7 cellular contexts compared by ENCODE assay signal in genomic region chr7:4641667-4642467, GRCh38.
A peak's percentile ranks its signal among the peaks of the same experiment; 100 is the strongest.
DNase-seq lines count a peak whose midpoint lies in the region; ATAC-seq lines count a peak whose summit lies in the region.

No MANE protein-coding gene starts in this region.

- no peaks in the 10 kb centered on the region; the same call in 1 of the 2 replicates for H3K27me3 ChIP-seq in iPS DF 6.9 (ENCODE audit: control insufficient read depth, insufficient read depth, low read length)

- ATAC-seq in GM18502 (IDR thresholded peaks at IDR 0.05; ENCODE audit: poor library complexity, unreplicated experiment) (peak; percentile 83), HG02884 (IDR thresholded peaks at IDR 0.05; ENCODE audit: unreplicated experiment) (peak; percentile 78)

- no peaks in the 10 kb centered on the region for H3K36me3 ChIP-seq in iPS DF 6.9 (ENCODE audit: control insufficient read depth, insufficient read depth, low read length)

- no CpG with 5 or more reads among the region's 103 CpGs for WGBS in iPS DF 6.9 (ENCODE audit: insufficient coverage, insufficient read length)

- H3K9me3 ChIP-seq in iPS DF 6.9 (ENCODE audit: control insufficient read depth, insufficient read depth, low read length) = peaks cover 2% of the 10 kb centered on the region

- no peaks in the 10 kb centered on the region for H3K4me1 ChIP-seq in iPS DF 6.9 (ENCODE audit: control insufficient read depth, insufficient read depth, low read length)

- H3K27ac ChIP-seq in iPS DF 6.9 (ENCODE audit: low read length) = no peak overlapping the region

- H3K4me3 ChIP-seq in iPS DF 6.9 (ENCODE audit: low read length) (peak overlapping the region; percentile 43), skeletal muscle cell (ENCODE audit: low read depth, low read length) (peak overlapping the region; percentile 66)

- peak; percentile 94 for DNase-seq in NCI-H146 (lab: John Stamatoyannopoulos, UW)
- peak; percentile 88 for DNase-seq in T-helper 22 cell (ENCODE audit: low read depth)
- peak; percentile 98 for DNase-seq in astrocyte of the hippocampus (ENCODE audit: low read depth, low spot score)
- no peak for DNase-seq in iPS DF 6.9 (ENCODE audit: low read depth, low spot score)
- peak; percentile 54 for DNase-seq in skeletal muscle cell (ENCODE audit: low read depth)
